In the genomic region with DNA sequence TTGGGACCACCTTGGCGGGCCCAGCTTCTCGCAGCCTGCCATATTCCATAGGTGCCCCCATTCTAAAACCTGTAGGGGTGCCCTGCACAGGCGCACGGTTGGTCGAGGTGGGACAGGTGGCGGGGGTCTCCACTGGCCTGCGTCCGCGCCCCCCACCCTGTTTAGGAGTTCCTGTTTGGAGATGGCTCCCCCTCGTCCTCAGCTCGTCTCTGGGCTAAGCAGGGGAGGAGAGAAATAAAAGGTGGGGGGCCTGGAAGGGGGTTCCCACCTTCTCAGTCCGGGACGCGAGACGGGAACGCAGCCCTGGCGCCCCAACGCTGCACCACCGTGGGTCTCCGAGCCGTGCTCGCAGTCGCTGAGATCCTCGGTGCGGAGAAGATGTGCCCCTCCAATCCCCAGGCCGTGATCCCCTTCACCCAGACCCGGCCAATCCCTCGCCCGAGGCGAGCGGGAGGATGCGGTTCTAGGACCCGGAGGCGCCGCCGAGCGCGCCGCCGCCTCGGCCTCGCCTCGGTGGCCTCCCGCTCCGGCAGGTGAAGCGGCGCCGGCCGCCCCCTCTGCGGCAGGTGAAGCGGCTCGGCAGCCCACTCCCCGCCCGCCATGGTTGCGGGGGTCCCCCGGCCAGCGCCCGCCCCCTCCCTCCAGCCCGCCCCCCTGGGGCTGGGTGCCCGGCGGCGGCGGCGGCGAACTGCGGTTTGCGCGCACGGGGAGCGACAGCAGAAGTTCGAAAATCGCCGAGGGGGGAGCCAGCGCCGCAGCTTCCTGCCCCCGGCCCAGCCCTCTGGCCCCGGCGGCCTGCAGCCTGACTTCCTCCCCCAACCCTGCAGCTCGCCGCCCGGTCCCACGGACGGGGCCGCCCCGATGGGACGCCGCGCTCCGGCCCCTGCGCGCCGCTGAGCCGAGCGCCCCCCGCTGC, we compare ENCODE assay signal across 1 cellular context.
TF ChIP-seq lines count a peak whose summit lies in the region.

A gene with protein sequence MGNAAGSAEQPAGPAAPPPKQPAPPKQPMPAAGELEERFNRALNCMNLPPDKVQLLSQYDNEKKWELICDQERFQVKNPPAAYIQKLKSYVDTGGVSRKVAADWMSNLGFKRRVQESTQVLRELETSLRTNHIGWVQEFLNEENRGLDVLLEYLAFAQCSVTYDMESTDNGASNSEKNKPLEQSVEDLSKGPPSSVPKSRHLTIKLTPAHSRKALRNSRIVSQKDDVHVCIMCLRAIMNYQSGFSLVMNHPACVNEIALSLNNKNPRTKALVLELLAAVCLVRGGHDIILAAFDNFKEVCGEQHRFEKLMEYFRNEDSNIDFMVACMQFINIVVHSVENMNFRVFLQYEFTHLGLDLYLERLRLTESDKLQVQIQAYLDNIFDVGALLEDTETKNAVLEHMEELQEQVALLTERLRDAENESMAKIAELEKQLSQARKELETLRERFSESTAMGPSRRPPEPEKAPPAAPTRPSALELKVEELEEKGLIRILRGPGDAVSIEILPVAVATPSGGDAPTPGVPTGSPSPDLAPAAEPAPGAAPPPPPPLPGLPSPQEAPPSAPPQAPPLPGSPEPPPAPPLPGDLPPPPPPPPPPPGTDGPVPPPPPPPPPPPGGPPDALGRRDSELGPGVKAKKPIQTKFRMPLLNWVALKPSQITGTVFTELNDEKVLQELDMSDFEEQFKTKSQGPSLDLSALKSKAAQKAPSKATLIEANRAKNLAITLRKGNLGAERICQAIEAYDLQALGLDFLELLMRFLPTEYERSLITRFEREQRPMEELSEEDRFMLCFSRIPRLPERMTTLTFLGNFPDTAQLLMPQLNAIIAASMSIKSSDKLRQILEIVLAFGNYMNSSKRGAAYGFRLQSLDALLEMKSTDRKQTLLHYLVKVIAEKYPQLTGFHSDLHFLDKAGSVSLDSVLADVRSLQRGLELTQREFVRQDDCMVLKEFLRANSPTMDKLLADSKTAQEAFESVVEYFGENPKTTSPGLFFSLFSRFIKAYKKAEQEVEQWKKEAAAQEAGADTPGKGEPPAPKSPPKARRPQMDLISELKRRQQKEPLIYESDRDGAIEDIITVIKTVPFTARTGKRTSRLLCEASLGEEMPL (plus strand): TSS at position 805 of the 916 bp plus-strand sequence. CDS start 240 bp downstream, outside the sequence.

TF ChIP-seq in WTC11, 78 proteins besides CTCF, POLR2A, EP300 and RAD21:
- TF ChIP-seq TP53 (CRISPR knock-in tag; IDR thresholded peaks at IDR 0.05) (no peak), NFYB (CRISPR knock-in tag; conservative IDR thresholded peaks at IDR 0.05; ENCODE audit: low read depth) (no peak), SP1 (CRISPR knock-in tag; conservative IDR thresholded peaks at IDR 0.05) (0 out of 2 replicates have a peak, but pooled peaks have one; percentile 39), FOXP1 (CRISPR knock-in tag; IDR thresholded peaks at IDR 0.05; ENCODE audit: borderline replicate concordance) (peak; percentile 68; the same call in 1 of the 2 replicates), KAT7 (CRISPR knock-in tag; IDR thresholded peaks at IDR 0.05; ENCODE audit: borderline replicate concordance) (peak; percentile 34; the same call in 1 of the 2 replicates), ESRRA (CRISPR knock-in tag; IDR thresholded peaks at IDR 0.05; ENCODE audit: borderline replicate concordance) (no peak)
- TF ChIP-seq, protein P1, sequence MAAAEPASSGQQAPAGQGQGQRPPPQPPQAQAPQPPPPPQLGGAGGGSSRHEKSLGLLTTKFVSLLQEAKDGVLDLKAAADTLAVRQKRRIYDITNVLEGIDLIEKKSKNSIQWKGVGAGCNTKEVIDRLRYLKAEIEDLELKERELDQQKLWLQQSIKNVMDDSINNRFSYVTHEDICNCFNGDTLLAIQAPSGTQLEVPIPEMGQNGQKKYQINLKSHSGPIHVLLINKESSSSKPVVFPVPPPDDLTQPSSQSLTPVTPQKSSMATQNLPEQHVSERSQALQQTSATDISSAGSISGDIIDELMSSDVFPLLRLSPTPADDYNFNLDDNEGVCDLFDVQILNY (CRISPR knock-in tag; IDR thresholded peaks at IDR 0.05) = peak; percentile 45; the same call in 1 of the 2 replicates
- TF ChIP-seq, protein P2, sequence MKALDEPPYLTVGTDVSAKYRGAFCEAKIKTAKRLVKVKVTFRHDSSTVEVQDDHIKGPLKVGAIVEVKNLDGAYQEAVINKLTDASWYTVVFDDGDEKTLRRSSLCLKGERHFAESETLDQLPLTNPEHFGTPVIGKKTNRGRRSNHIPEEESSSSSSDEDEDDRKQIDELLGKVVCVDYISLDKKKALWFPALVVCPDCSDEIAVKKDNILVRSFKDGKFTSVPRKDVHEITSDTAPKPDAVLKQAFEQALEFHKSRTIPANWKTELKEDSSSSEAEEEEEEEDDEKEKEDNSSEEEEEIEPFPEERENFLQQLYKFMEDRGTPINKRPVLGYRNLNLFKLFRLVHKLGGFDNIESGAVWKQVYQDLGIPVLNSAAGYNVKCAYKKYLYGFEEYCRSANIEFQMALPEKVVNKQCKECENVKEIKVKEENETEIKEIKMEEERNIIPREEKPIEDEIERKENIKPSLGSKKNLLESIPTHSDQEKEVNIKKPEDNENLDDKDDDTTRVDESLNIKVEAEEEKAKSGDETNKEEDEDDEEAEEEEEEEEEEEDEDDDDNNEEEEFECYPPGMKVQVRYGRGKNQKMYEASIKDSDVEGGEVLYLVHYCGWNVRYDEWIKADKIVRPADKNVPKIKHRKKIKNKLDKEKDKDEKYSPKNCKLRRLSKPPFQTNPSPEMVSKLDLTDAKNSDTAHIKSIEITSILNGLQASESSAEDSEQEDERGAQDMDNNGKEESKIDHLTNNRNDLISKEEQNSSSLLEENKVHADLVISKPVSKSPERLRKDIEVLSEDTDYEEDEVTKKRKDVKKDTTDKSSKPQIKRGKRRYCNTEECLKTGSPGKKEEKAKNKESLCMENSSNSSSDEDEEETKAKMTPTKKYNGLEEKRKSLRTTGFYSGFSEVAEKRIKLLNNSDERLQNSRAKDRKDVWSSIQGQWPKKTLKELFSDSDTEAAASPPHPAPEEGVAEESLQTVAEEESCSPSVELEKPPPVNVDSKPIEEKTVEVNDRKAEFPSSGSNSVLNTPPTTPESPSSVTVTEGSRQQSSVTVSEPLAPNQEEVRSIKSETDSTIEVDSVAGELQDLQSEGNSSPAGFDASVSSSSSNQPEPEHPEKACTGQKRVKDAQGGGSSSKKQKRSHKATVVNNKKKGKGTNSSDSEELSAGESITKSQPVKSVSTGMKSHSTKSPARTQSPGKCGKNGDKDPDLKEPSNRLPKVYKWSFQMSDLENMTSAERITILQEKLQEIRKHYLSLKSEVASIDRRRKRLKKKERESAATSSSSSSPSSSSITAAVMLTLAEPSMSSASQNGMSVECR (CRISPR knock-in tag; IDR thresholded peaks at IDR 0.05; ENCODE audit: borderline replicate concordance) = no peak
